Comparison of ENCODE assay signal across 8 cellular contexts in genomic region chr16:370443-370842, GRCh38. TPM values are rescaled to one million over a fixed set of nuclear protein-coding genes. Genes with fewer than 3 reads are reported as not detected.
A peak's percentile ranks its signal among the peaks of the same experiment; 100 is the strongest.
DNase-seq lines count a peak whose midpoint lies in the region; ATAC-seq, FAIRE-seq and TF ChIP-seq lines count a peak whose summit lies in the region.

Gene MRPL28 (minus strand): TSS chr16:370538. CDS start chr16:370218, 320 bp downstream.

- ATAC-seq in GM21576 (IDR thresholded peaks at IDR 0.05; ENCODE audit: unreplicated experiment): peak; percentile 79

- no peaks in the 10 kb centered on the region for H3K9me3 ChIP-seq in mucosa of rectum (ENCODE audit: control insufficient read depth in 2 of 2, low read length in 2 of 2)

- peak within 1 kb of the TSS; percentile 5 to 40 for H3K9ac ChIP-seq in mucosa of rectum (ENCODE audit: low read depth in 1 of 2, low read length in 2 of 2)

- H3K27me3 ChIP-seq in mucosa of rectum (ENCODE audit: control insufficient read depth in 2 of 2, insufficient read depth in 2 of 2, low read length in 2 of 2): no peaks in the 10 kb centered on the region

- H3K27ac ChIP-seq in mucosa of rectum (ENCODE audit: low read depth in 2 of 2, low read length in 2 of 2): peak within 1 kb of the TSS; percentile 29 to 51

- peaks cover 5 to 6% of the 10 kb centered on the region in 2 donors for H3K4me1 ChIP-seq in mucosa of rectum (ENCODE audit: control insufficient read depth in 2 of 2, insufficient read depth in 2 of 2, low read length in 2 of 2)

- DNase-seq in D721Med (ENCODE audit: insufficient read length, low spot score): peak; percentile 98
- peak; percentile 90 for DNase-seq in KG1 (lab: John Stamatoyannopoulos, UW)
- peak; percentile 90 for DNase-seq in activated T-cell treated with anti-CD3 and anti-CD28 coated beads, Interleukin-2, amount 50 U/mL, for 1 hour
- DNase-seq in epithelial cell of proximal tubule (ENCODE audit: low read depth): no peak
- peak; percentile 87 to 89 for DNase-seq in stimulated activated CD8-positive, alpha-beta memory T cell treated with anti-CD3 and anti-CD28 coated beads, Interleukin-4, amount 100 ng/mL, for 4 hours (ENCODE audit: low read depth in 2 of 2, low spot score in 1 of 2)

- H3K36me3 ChIP-seq in mucosa of rectum (ENCODE audit: control insufficient read depth in 2 of 2, insufficient read depth in 2 of 2, low read length in 2 of 2): peaks cover 40 to 44% of the 10 kb centered on the region in 2 donors

- no peak for FAIRE-seq in D721Med (lab: Jason Lieb, UNC)

- H3K4me3 ChIP-seq in epithelial cell of proximal tubule (ENCODE audit: low read depth, low read length) (peak within 1 kb of the TSS; percentile 40), mucosa of rectum (ENCODE audit: low read length in 2 of 2) (peak within 1 kb of the TSS; percentile 27 to 41)

- TF ChIP-seq CTCF in D721Med (IDR thresholded peaks at IDR 0.05; ENCODE audit: insufficient read depth, missing control alignments) (no peak), epithelial cell of proximal tubule (conservative IDR thresholded peaks at IDR 0.05; ENCODE audit: low read depth, low read length) (no peak)

TF ChIP-seq in PFSK-1, 5 proteins besides CTCF, POLR2A, EP300 and RAD21:
- TF ChIP-seq, protein P1, sequence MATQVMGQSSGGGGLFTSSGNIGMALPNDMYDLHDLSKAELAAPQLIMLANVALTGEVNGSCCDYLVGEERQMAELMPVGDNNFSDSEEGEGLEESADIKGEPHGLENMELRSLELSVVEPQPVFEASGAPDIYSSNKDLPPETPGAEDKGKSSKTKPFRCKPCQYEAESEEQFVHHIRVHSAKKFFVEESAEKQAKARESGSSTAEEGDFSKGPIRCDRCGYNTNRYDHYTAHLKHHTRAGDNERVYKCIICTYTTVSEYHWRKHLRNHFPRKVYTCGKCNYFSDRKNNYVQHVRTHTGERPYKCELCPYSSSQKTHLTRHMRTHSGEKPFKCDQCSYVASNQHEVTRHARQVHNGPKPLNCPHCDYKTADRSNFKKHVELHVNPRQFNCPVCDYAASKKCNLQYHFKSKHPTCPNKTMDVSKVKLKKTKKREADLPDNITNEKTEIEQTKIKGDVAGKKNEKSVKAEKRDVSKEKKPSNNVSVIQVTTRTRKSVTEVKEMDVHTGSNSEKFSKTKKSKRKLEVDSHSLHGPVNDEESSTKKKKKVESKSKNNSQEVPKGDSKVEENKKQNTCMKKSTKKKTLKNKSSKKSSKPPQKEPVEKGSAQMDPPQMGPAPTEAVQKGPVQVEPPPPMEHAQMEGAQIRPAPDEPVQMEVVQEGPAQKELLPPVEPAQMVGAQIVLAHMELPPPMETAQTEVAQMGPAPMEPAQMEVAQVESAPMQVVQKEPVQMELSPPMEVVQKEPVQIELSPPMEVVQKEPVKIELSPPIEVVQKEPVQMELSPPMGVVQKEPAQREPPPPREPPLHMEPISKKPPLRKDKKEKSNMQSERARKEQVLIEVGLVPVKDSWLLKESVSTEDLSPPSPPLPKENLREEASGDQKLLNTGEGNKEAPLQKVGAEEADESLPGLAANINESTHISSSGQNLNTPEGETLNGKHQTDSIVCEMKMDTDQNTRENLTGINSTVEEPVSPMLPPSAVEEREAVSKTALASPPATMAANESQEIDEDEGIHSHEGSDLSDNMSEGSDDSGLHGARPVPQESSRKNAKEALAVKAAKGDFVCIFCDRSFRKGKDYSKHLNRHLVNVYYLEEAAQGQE (IDR thresholded peaks at IDR 0.05; ENCODE audit: insufficient read depth in 1 of 2, low read depth in 2 of 2, low read length in 2 of 2): no peak
- TF ChIP-seq SIN3A (IDR thresholded peaks at IDR 0.05; ENCODE audit: borderline replicate concordance, insufficient read depth, low read length) (0 out of 2 replicates have a peak, but pooled peaks have one; percentile 38), TAF1 (IDR thresholded peaks at IDR 0.05; ENCODE audit: borderline replicate concordance, insufficient read depth, low read length) (0 out of 2 replicates have a peak, but pooled peaks have one; percentile 23), FOXP2 (optimal IDR thresholded peaks at IDR 0.05; ENCODE audit: borderline replicate concordance, extremely low read depth, extremely low read length, insufficient read depth) (peak; percentile 30), POLR2AphosphoS5 (IDR thresholded peaks at IDR 0.05; ENCODE audit: low read depth, low read length) (peak; percentile 40; the same call in 1 of the 2 replicates)

RNA-seq across cellular contexts. Expression of gene MRPL28, which starts in this region (rescaled TPM):
- polyA plus RNA-seq in PFSK-1 (2012; ENCODE audit: insufficient read length, low read depth): 118 TPM
- 188 and 253 TPM in 2 replicates for total RNA-seq in epithelial cell of proximal tubule
